1 cellular context compared by ENCODE assay signal in the genomic region with DNA sequence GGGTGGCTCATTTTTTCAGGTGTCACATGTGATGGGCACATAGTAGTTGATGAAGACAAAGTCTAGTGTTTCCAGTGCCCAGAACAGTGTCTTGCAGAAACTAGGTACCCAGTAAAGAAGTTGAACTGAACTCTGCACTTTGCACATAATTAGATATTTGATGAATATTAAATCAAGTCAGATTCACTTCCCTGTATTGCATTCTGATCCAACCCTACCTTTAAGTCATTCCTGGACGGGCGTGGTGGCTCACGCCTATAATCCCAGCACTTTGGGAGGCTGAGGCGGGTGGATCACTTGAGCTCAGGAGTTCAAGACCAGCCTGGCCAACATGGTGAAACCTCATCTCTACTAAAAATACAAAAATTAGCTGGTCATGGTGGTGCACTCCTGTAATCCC. TPM values are rescaled to one million over a fixed set of nuclear protein-coding genes. Genes with fewer than 3 reads are reported as not detected.
"Had no signal": no experiment of that assay in that cellular context is flagged by ENCODE, and none has a peak within 500 bp of the region (broad histone marks: within the 10 kb centered on the region; RNA-seq: fewer than 3 reads in every experiment).

No MANE protein-coding gene starts in this region.

RNA-seq across cellular contexts. Expression of gene TST, which starts 30.2 kb away (rescaled TPM):
- total RNA-seq: naive thymus-derived CD8-positive, alpha-beta T cell had no signal
